ENCODE assay signal across 7 cellular contexts in the genomic region with DNA sequence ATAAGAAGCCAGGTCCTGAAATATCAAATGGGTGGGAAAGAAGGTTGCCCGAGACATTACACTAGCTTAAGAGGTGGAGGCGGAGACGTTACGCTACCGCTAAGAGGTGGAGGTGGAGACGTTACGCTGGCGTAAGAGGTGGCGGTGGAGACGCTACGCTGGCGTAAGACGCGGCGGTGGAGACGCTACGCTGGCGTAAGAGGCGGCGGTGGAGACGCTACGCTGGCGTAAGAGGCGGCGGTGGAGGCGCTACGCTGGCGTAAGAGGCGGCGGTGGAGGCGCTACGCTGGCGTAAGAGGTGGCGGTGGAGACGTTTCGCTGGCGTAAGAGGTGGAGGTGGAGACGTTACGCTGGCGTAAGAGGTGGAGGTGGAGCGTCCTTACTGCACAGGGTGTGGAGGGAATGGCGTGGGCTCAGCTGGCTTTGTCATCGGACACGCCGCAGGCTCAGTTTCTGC. TPM values are rescaled to one million over a fixed set of nuclear protein-coding genes. Genes with fewer than 3 reads are reported as not detected.
A peak's percentile ranks its signal among the peaks of the same experiment; 100 is the strongest.
DNase-seq lines count a peak whose midpoint lies in the region; ATAC-seq and TF ChIP-seq lines count a peak whose summit lies in the region.

No MANE protein-coding gene starts in this region.

- H3K4me1 ChIP-seq in duodenal mucosa (ENCODE audit: control insufficient read depth in 1 of 2, insufficient read depth in 2 of 2, low read length in 2 of 2): peaks cover 10 to 11% of the 10 kb centered on the region in 2 donors
- H3K4me1 ChIP-seq in spleen: peaks cover 0 to 35% (median 9%) of the 10 kb centered on the region in 6 donors

- ATAC-seq in GM19468 (IDR thresholded peaks at IDR 0.05; ENCODE audit: extremely low read depth, unreplicated experiment) (peak; percentile 27), HG03097 (IDR thresholded peaks at IDR 0.05; ENCODE audit: low FRiP score, unreplicated experiment) (no peak)

- intact Hi-C loops in spleen (cut with DNase I; ENCODE audit: low total_unique reads): no loop called here

- peak overlapping the region; percentile 42 to 55 for H3K4me3 ChIP-seq in duodenal mucosa (ENCODE audit: low read depth in 1 of 2, low read length in 2 of 2)
- peak overlapping the region in 3 of 8 donors; percentile 13 to 64 (median 23) for H3K4me3 ChIP-seq in spleen

- H3K27ac ChIP-seq in duodenal mucosa (ENCODE audit: low read depth, low read length) (peak overlapping the region; percentile 11), spleen (peak overlapping the region in 3 of 8 donors; percentile 19 to 80 (median 64))

- TF ChIP-seq CTCF in spleen (IDR thresholded peaks at IDR 0.05 in 8 of 11, conservative IDR thresholded peaks at IDR 0.05 in 3 of 11): no peak

- H3K9me3 ChIP-seq in duodenal mucosa (ENCODE audit: control insufficient read depth in 1 of 2, low read length in 2 of 2) (peaks cover 0 to 3% of the 10 kb centered on the region in 2 donors), spleen (peaks cover 0 to 6% (median 4%) of the 10 kb centered on the region in 8 donors)

- 42 to 84% (median 57%) methylated on average over 44 to 45 of the region's 45 CpGs for WGBS in spleen, 5 donors

- DNase-seq in NCI-H510A treated with DMSO at 0.1 percent for 48 hours (lab: John Stamatoyannopoulos, UW) (peak; percentile 65), pons (ENCODE audit: low spot score) (no peak), spleen (no peak)
- DNase-seq in stimulated activated CD4-positive, alpha-beta T cell treated with anti-CD3 and anti-CD28 coated beads, Interleukin-15, amount 100 ng/mL, for 24 hours: peak; percentile 73

- peak overlapping the region; percentile 15 to 39 for H3K9ac ChIP-seq in duodenal mucosa (ENCODE audit: low read depth in 1 of 2, low read length in 2 of 2)

- TF ChIP-seq POLR2A in spleen (IDR thresholded peaks at IDR 0.05): no peak

- H3K27me3 ChIP-seq in duodenal mucosa (ENCODE audit: control insufficient read depth in 1 of 2, insufficient read depth in 2 of 2, low read length in 2 of 2) (no peaks in the 10 kb centered on the region), spleen (replicated peaks in 1 of 7) (no peaks in the 10 kb centered on the region)

- peaks cover 11 to 13% of the 10 kb centered on the region in 2 donors for H3K36me3 ChIP-seq in duodenal mucosa (ENCODE audit: control insufficient read depth in 1 of 2, insufficient read depth in 2 of 2, low read length in 2 of 2)
- H3K36me3 ChIP-seq in spleen: peaks cover 0 to 7% (median 5%) of the 10 kb centered on the region in 6 donors

RNA-seq across cellular contexts. Expression of gene CYP4V2, which starts 12.8 kb away (rescaled TPM):
- 10 to 100 TPM; 26.3 to 59.9 (median 41.5) TPM for total RNA-seq in spleen
- polyA plus RNA-seq in spleen: 10 to 100 TPM; 13.1 to 14.7 (median 13.3) TPM

RNA-seq across cellular contexts. Expression of gene KLKB1, which starts 23.2 kb away (rescaled TPM):
- total RNA-seq in spleen: 1 to 10 TPM in 5 of 7 donors, under 1 TPM in 2; 0.67 to 5.8 (median 1.7) TPM
- polyA plus RNA-seq in spleen: 1 to 10 TPM; 1.1 to 3.6 (median 1.3) TPM

Comparison
In these comparisons a context has a peak if more than half of its experiments do, and no peak if none do; other contexts are left out.
1. DNase-seq: peak in NCI-H510A treated with DMSO at 0.1 percent for 48 hours (single experiment) and stimulated activated CD4-positive, alpha-beta T cell treated with anti-CD3 and anti-CD28 coated beads, Interleukin-15, amount 100 ng/mL, for 24 hours (single experiment); none in pons (single experiment) and spleen (single experiment).